Comparison of ENCODE assay signal across 8 cellular contexts in the genomic region with DNA sequence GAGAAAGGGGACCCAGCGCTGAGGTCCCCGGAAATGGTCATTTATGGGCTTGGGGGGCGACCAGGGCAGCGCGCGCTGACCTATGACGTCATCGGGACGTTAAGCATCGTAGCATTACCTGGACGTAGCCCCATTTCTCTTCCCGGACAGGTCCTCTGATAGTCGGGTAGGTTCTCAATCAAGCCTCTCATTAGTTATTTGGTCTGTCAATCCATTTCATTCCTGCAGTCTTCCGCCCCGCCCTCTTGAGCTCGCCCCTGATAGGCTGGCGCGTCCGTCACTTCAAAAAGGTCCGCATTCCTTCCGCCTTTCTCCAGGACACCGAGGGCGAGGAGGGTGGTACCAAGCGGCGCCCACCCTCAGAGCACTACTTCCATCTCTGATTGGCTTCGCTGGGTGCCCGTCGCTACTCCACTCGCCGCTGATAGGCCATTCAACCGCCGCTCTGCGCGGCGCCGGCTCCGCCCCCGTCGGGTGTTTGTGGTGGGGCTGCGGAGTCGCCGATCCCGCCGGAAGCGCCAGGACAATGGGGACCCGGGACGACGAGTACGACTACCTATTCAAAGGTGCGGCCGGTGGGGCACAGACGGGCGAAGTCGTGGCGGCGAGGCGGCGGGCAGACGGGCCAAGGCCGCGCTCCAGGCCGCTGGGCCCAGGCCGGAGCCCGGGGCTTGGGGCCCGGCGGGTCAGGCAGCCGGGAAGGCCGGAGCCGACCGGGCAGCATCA. TPM values are rescaled to one million over a fixed set of nuclear protein-coding genes. Genes with fewer than 3 reads are reported as not detected.
DNase-seq lines count a peak whose midpoint lies in the region; ATAC-seq, FAIRE-seq and TF ChIP-seq lines count a peak whose summit lies in the region.

A gene (plus strand): TSS at position 470 of the 726 bp plus-strand sequence. CDS start 57 bp downstream, at position 527.

- peaks cover 21% of the 10 kb centered on the region for H3K9me3 Mint-ChIP-seq in WTC11

- peak; percentile 99 for DNase-seq in AG04450 (ENCODE audit: low read depth, low spot score)
- peak; percentile 100 for DNase-seq in NCI-H226
- peak; percentile 99 for DNase-seq in WTC11 (ENCODE audit: low spot score)
- DNase-seq in cardiac fibroblast (ENCODE audit: low read depth in 2 of 2) = peak; percentile 100
- peak; percentile 97 for DNase-seq in iPS-NIHi11 (ENCODE audit: low spot score)
- peak; percentile 100 for DNase-seq in small intestine

- H3K36me3 Mint-ChIP-seq in WTC11 = peaks cover 20% of the 10 kb centered on the region

- H3K4me3 Mint-ChIP-seq in WTC11 = peak within 1 kb of the TSS; percentile 89

- 0% methylated on average over 64 to 70 of the region's 70 CpGs for WGBS in small intestine, 3 donors

- H3K4me1 ChIP-seq in small intestine (ENCODE audit: control insufficient read depth in 2 of 2, insufficient read depth in 1 of 2, low read depth in 1 of 2, low read length in 1 of 2) = peaks cover 6 to 9% of the 10 kb centered on the region in 2 donors

- peaks cover 16% of the 10 kb centered on the region for H3K4me1 Mint-ChIP-seq in WTC11

- H3K9me3 ChIP-seq in AG04450 (ENCODE audit: control insufficient read depth, insufficient read depth, low read length) = no peaks in the 10 kb centered on the region; the same call in 1 of the 2 replicates
- no peaks in the 10 kb centered on the region for H3K9me3 ChIP-seq in small intestine (ENCODE audit: control insufficient read depth, low read depth)

- TF ChIP-seq CTCF in AG04450 (IDR thresholded peaks at IDR 0.05; ENCODE audit: low read depth, low read length) (no peak), WTC11 (IDR thresholded peaks at IDR 0.05) (no peak), cardiac fibroblast (IDR thresholded peaks at IDR 0.05; ENCODE audit: low read depth, low read length) (no peak)

- H3K27ac ChIP-seq in AG04450 (ENCODE audit: low read depth, low read length) = peak within 1 kb of the TSS; percentile 73
- peak within 1 kb of the TSS; percentile 100 for H3K27ac ChIP-seq in small intestine (ENCODE audit: low read depth in 1 of 2, low read length in 1 of 2)

- ATAC-seq in GM18909 (IDR thresholded peaks at IDR 0.05; ENCODE audit: poor library complexity, unreplicated experiment) = peak; percentile 92
- peak; percentile 92 for ATAC-seq in HG03175 (IDR thresholded peaks at IDR 0.05; ENCODE audit: unreplicated experiment)
- peak; percentile 95 for ATAC-seq in WTC11

- no peaks in the 10 kb centered on the region for H3K27me3 Mint-ChIP-seq in WTC11 (ENCODE audit: low read depth)

- no peaks in the 10 kb centered on the region for H3K27me3 ChIP-seq in AG04450 (ENCODE audit: control insufficient read depth, insufficient read depth, low read length)
- no peaks in the 10 kb centered on the region for H3K27me3 ChIP-seq in small intestine (ENCODE audit: control insufficient read depth in 2 of 2, insufficient read depth in 2 of 2, low read length in 2 of 2)

- FAIRE-seq in small intestine (lab: Jason Lieb, UNC) = peak; percentile 68

- H3K4me3 ChIP-seq in AG04450 (ENCODE audit: low read depth, low read length) (peak within 1 kb of the TSS; percentile 79), cardiac fibroblast (replicated peaks in 1 of 2; ENCODE audit: low read depth in 2 of 2, low read length in 2 of 2) (peak within 1 kb of the TSS; percentile 63 to 73), small intestine (ENCODE audit: low read depth in 1 of 2, low read length in 2 of 2) (peak within 1 kb of the TSS; percentile 97 to 100)

- POLR2A ChIA-PET in AG04450 (lab: Yijun Ruan, JAX) = interaction anchor here (0.6 to 1.9 kb wide), 13 partner anchors 12 to 1429 kb away, joined by 3 to 21 read pairs (median 7); a partner anchor contains a TSS
- POLR2A ChIA-PET in WTC11 (lab: Charles Lee) = interaction anchor here (0.7 to 2.2 kb wide), 8 partner anchors 23 to 136 kb away, joined by 3 to 12 read pairs (median 4); a partner anchor contains a TSS

- H3K36me3 ChIP-seq in small intestine (ENCODE audit: control insufficient read depth in 2 of 2, insufficient read depth in 2 of 2, low read length in 2 of 2) = no peaks in the 10 kb centered on the region

- CTCF ChIA-PET in AG04450 (lab: Charles Lee) (interaction anchor here (0.6 to 3.9 kb wide), 4 partner anchors 17 to 36 kb away, joined by 3 to 24 read pairs (median 10); a partner anchor contains a TSS), WTC11 (lab: Charles Lee) (interaction anchor here (0.6 to 4.2 kb wide), 18 partner anchors 19 to 536 kb away, joined by 3 to 47 read pairs (median 5); a partner anchor contains a TSS)

- H3K27ac Mint-ChIP-seq in WTC11 = peak within 1 kb of the TSS; percentile 97

TF ChIP-seq in WTC11, 78 proteins besides CTCF, POLR2A, EP300 and RAD21 (continues in another document):
- TF ChIP-seq IRF2 (CRISPR knock-in tag; IDR thresholded peaks at IDR 0.05; ENCODE audit: borderline replicate concordance, low read depth) = no peak
- no peak for TF ChIP-seq ZNF396 (CRISPR knock-in tag; IDR thresholded peaks at IDR 0.05; ENCODE audit: borderline replicate concordance)
- TF ChIP-seq, protein P1, sequence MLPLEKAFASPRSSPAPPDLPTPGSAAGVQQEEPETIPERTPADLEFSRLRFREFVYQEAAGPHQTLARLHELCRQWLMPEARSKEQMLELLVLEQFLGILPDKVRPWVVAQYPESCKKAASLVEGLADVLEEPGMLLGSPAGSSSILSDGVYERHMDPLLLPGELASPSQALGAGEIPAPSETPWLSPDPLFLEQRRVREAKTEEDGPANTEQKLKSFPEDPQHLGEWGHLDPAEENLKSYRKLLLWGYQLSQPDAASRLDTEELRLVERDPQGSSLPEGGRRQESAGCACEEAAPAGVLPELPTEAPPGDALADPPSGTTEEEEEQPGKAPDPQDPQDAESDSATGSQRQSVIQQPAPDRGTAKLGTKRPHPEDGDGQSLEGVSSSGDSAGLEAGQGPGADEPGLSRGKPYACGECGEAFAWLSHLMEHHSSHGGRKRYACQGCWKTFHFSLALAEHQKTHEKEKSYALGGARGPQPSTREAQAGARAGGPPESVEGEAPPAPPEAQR (CRISPR knock-in tag; IDR thresholded peaks at IDR 0.05) = no peak; the same call in 1 of the 2 replicates
- no peak for TF ChIP-seq ZNF138 (CRISPR knock-in tag; conservative IDR thresholded peaks at IDR 0.05)
- TF ChIP-seq TP53 (CRISPR knock-in tag; IDR thresholded peaks at IDR 0.05) = 0 out of 2 replicates have a peak, but pooled peaks have one; percentile 58
- no peak for TF ChIP-seq TEAD4 (CRISPR knock-in tag; IDR thresholded peaks at IDR 0.05)
- no peak for TF ChIP-seq EMX1 (CRISPR knock-in tag; IDR thresholded peaks at IDR 0.05)
- peak; percentile 75; the same call in 1 of the 2 replicates for TF ChIP-seq FOXP1 (CRISPR knock-in tag; IDR thresholded peaks at IDR 0.05; ENCODE audit: borderline replicate concordance)
- no peak for TF ChIP-seq ESRRA (CRISPR knock-in tag; IDR thresholded peaks at IDR 0.05; ENCODE audit: borderline replicate concordance)
- TF ChIP-seq CREM (CRISPR knock-in tag; IDR thresholded peaks at IDR 0.05) = peak; percentile 92
- TF ChIP-seq, protein P2, sequence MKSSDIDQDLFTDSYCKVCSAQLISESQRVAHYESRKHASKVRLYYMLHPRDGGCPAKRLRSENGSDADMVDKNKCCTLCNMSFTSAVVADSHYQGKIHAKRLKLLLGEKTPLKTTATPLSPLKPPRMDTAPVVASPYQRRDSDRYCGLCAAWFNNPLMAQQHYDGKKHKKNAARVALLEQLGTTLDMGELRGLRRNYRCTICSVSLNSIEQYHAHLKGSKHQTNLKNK (CRISPR knock-in tag; IDR thresholded peaks at IDR 0.05) = no peak
- TF ChIP-seq, protein P3, sequence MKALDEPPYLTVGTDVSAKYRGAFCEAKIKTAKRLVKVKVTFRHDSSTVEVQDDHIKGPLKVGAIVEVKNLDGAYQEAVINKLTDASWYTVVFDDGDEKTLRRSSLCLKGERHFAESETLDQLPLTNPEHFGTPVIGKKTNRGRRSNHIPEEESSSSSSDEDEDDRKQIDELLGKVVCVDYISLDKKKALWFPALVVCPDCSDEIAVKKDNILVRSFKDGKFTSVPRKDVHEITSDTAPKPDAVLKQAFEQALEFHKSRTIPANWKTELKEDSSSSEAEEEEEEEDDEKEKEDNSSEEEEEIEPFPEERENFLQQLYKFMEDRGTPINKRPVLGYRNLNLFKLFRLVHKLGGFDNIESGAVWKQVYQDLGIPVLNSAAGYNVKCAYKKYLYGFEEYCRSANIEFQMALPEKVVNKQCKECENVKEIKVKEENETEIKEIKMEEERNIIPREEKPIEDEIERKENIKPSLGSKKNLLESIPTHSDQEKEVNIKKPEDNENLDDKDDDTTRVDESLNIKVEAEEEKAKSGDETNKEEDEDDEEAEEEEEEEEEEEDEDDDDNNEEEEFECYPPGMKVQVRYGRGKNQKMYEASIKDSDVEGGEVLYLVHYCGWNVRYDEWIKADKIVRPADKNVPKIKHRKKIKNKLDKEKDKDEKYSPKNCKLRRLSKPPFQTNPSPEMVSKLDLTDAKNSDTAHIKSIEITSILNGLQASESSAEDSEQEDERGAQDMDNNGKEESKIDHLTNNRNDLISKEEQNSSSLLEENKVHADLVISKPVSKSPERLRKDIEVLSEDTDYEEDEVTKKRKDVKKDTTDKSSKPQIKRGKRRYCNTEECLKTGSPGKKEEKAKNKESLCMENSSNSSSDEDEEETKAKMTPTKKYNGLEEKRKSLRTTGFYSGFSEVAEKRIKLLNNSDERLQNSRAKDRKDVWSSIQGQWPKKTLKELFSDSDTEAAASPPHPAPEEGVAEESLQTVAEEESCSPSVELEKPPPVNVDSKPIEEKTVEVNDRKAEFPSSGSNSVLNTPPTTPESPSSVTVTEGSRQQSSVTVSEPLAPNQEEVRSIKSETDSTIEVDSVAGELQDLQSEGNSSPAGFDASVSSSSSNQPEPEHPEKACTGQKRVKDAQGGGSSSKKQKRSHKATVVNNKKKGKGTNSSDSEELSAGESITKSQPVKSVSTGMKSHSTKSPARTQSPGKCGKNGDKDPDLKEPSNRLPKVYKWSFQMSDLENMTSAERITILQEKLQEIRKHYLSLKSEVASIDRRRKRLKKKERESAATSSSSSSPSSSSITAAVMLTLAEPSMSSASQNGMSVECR (CRISPR knock-in tag; IDR thresholded peaks at IDR 0.05; ENCODE audit: borderline replicate concordance) = no peak
- TF ChIP-seq JAZF1 (CRISPR knock-in tag; IDR thresholded peaks at IDR 0.05) = no peak
- TF ChIP-seq TCF7 (CRISPR knock-in tag; IDR thresholded peaks at IDR 0.05; ENCODE audit: low read depth) = no peak
- peak; percentile 76; the same call in 1 of the 2 replicates for TF ChIP-seq ELF4 (CRISPR knock-in tag; IDR thresholded peaks at IDR 0.05; ENCODE audit: low read depth)
- TF ChIP-seq ETV6 (CRISPR knock-in tag; IDR thresholded peaks at IDR 0.05) = no peak
- peak; percentile 41; the same call in 1 of the 2 replicates for TF ChIP-seq HMGA2 (CRISPR knock-in tag; IDR thresholded peaks at IDR 0.05)

RNA-seq across cellular contexts. Expression of the gene that starts here (rescaled TPM):
- polyA plus RNA-seq in AG04450 (2011; rRNA removed) (25.3 and 37.6 TPM in 2 replicates), small intestine (10 to 100 TPM; 55.7 to 86.8 (median 57.6) TPM)
- polyA minus RNA-seq in AG04450 (2011; rRNA and poly(A)+ RNA removed) = 18.3 and 22.0 TPM in 2 replicates
- 108 to 127 TPM (median 120 TPM) in 3 replicates for total RNA-seq in WTC11 (2021)

Comparison
In these comparisons a context has a peak if more than half of its experiments do, and no peak if none do; other contexts are left out.
1. Peak in every context shown above with its lines: DNase-seq, ATAC-seq, H3K4me3 ChIP-seq and H3K27ac ChIP-seq.